Comparison of ENCODE assay signal across 12 cellular contexts in the genomic region with DNA sequence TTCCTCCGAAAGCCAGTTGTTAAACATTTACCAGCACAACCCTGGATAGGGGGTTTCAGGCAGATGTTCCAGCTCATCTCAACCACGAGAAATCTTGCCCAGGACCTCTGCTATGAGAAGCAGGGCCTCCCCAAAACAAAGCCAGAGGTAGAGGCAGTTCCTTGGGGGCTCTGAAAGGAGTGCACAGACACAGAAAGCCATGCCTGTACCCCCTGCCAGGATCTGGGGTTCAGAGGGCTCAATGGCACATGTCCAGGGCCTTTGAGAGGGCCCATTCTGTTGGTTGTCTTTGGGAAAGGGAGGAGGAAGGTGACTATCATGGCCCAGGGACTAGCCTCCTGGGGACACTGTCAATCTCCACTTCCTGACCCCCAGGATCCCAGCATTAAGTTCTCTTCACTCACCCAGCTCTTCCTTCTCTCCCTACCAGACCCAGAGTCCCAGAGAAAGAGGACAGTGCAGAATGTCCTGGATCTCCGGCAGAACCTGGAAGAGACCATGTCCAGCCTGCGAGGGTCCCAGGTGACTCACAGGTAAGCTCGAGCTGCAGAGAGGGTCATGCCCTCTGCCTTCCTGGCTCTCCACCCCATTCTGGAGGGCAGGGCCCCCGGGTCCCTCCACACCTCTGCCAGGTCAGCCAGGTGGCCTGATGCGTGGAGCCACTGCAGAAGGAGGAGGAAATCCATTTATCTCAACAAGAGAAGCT.
DNase-seq lines count a peak whose midpoint lies in the region; ATAC-seq and TF ChIP-seq lines count a peak whose summit lies in the region.
"Had no signal": no experiment of that assay in that cellular context is flagged by ENCODE, and none has a peak within 500 bp of the region (broad histone marks: within the 10 kb centered on the region; RNA-seq: fewer than 3 reads in every experiment).

No MANE protein-coding gene starts in this region.

- no TSS peak for BruUV-seq in PC-3 (replicated peaks; lab: Mats Ljungman, UMichigan)

- TF ChIP-seq CTCF in PC-3 (conservative IDR thresholded peaks at IDR 0.05; ENCODE audit: low read depth, low read length) = no peak
- no peak for TF ChIP-seq CTCF in chondrocyte (IDR thresholded peaks at IDR 0.05)

- no peak overlapping the region for H2AFZ ChIP-seq in PC-3 (ENCODE audit: low read length)

- POLR2A ChIA-PET in PC-3 (lab: Charles Lee; ENCODE audit: unreplicated experiment) = no interaction called here

- no peaks in the 10 kb centered on the region for H3K36me3 ChIP-seq in PC-3 (ENCODE audit: low read depth, low read length)
- peaks cover 2% of the 10 kb centered on the region for H3K36me3 ChIP-seq in muscle layer of colon (ENCODE audit: insufficient read depth, low read length)

- H3F3A ChIP-seq in PC-3 (ENCODE audit: low read length, unreplicated experiment) = no peaks in the 10 kb centered on the region

- no peaks in the 10 kb centered on the region for H3K79me2 ChIP-seq in PC-3 (ENCODE audit: low read length)

- H3K9me3 ChIP-seq in PC-3 (ENCODE audit: low read length) (no peaks in the 10 kb centered on the region), muscle layer of colon (ENCODE audit: low read length) (no peaks in the 10 kb centered on the region)

- no peaks in the 10 kb centered on the region for H3K9me2 ChIP-seq in PC-3 (replicated peaks; ENCODE audit: low read length)

- H3K4me3 Mint-ChIP-seq in chondrocyte (ENCODE audit: unreplicated experiment) = no peak overlapping the region
- H3K4me3 Mint-ChIP-seq: nephron progenitor cell had no signal

- CTCF ChIA-PET in PC-3 (lab: Charles Lee) = interaction anchor here (1.9 kb wide), 1 partner anchor 80 kb away, joined by 18 read pairs; no protein-coding TSS in a partner anchor

- intact Hi-C loops in PC-3 (cut with micrococcal nuclease) (loop anchor here (5.0 kb wide), 1 partner anchor 230 kb away; no protein-coding TSS in a partner anchor), sciatic nerve (cut with DNase I) (loop anchor here (5.0 kb wide), 1 partner anchor 80 kb away; no protein-coding TSS in a partner anchor)

- H3K4me3 ChIP-seq in PC-3 (ENCODE audit: low read length) (no peak overlapping the region), muscle layer of colon (ENCODE audit: low read depth in 1 of 2, low read length in 2 of 2) (no peak overlapping the region)

- no peaks in the 10 kb centered on the region for H3K27me3 Mint-ChIP-seq in chondrocyte (ENCODE audit: low read depth)

- H3K4me2 ChIP-seq in PC-3 (ENCODE audit: low read length) = peak overlapping the region; percentile 87

- H3K27ac Mint-ChIP-seq in chondrocyte (ENCODE audit: unreplicated experiment) = peak overlapping the region; percentile 99
- H3K27ac Mint-ChIP-seq: nephron progenitor cell had no signal

- H3K27me3 ChIP-seq in PC-3 (ENCODE audit: low read length) = no peaks in the 10 kb centered on the region
- H3K27me3 ChIP-seq in muscle layer of colon (ENCODE audit: control insufficient read depth in 1 of 2, insufficient read depth in 2 of 2, low read length in 2 of 2) = no peaks in the 10 kb centered on the region

- H3K4me1 ChIP-seq in PC-3 (ENCODE audit: insufficient read depth, low read length) (peaks cover 48% of the 10 kb centered on the region), muscle layer of colon (ENCODE audit: insufficient read depth, low read length) (peaks cover 77% of the 10 kb centered on the region)

- peaks cover 88% of the 10 kb centered on the region for H3K4me1 Mint-ChIP-seq in chondrocyte (ENCODE audit: low read depth)

- H3K9me3 Mint-ChIP-seq in chondrocyte (ENCODE audit: low read depth) = no peaks in the 10 kb centered on the region
- H3K9me3 Mint-ChIP-seq: nephron progenitor cell had no signal

- H3K9ac ChIP-seq in PC-3 (ENCODE audit: low read length) = peak overlapping the region; percentile 81
- peak overlapping the region; percentile 6 for H3K9ac ChIP-seq in muscle layer of colon (ENCODE audit: low read length)

- ATAC-seq in PC-3 = no peak
- no peak for ATAC-seq in GM21576 (IDR thresholded peaks at IDR 0.05; ENCODE audit: unreplicated experiment)
- ATAC-seq in sciatic nerve = no peak
- ATAC-seq in GM19397 (IDR thresholded peaks at IDR 0.05; ENCODE audit: unreplicated experiment) = no peak

- H3K27ac ChIP-seq in PC-3 (ENCODE audit: low read length) (peak overlapping the region; percentile 100), muscle layer of colon (ENCODE audit: low read depth, low read length) (peak overlapping the region; percentile 59), temporal lobe (ENCODE audit: low read depth, low read length) (peak overlapping the region; percentile 100)

- no peak for DNase-seq in PC-3
- DNase-seq in chondrocyte (ENCODE audit: low spot score) = peak; percentile 66
- no peak for DNase-seq in sciatic nerve (ENCODE audit: low spot score)
- no peak for DNase-seq in activated naive CD4-positive, alpha-beta T cell (lab: John Stamatoyannopoulos, UW)
- DNase-seq: NCI-H2227 treated with DMSO at 0.1 percent for 48 hours; nephron progenitor cell; SHP77 treated with DMSO at 0.1 percent for 48 hours; stimulated activated CD4-positive, alpha-beta T cell treated with anti-CD3 and anti-CD28 coated beads, Interleukin-4, amount 100 ng/mL, for 4 hours had no signal

- H3K36me3 Mint-ChIP-seq in chondrocyte (ENCODE audit: low read depth) = peaks cover 1% of the 10 kb centered on the region

- H4K20me1 ChIP-seq in PC-3 (ENCODE audit: low read length) = no peaks in the 10 kb centered on the region
